1 cellular context compared by ENCODE assay signal in the genomic region with DNA sequence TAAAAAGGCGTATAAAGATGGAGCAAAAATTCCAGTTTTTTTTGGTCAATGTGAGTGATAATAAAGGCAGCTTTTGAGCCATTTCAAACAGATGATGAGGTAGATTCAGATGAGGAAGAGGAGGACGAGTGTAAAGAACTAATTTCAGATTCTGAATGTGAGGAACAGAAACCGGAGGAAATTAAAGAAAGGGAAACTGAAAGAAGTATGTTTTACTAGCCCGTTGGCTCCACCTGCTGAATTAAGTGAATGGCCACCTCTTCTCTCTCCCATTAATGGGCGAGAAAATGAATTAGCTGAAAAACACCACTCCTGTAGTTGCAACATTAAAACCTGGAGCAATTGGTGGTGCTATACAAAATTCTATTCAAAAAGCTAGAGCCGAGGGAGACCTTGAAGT.
TF ChIP-seq lines count a peak whose summit lies in the region.

No MANE protein-coding gene starts in this region.

TF ChIP-seq in HCT116, 20 proteins besides CTCF, POLR2A, EP300 and RAD21 (continued from another document):
- TF ChIP-seq, protein P1, sequence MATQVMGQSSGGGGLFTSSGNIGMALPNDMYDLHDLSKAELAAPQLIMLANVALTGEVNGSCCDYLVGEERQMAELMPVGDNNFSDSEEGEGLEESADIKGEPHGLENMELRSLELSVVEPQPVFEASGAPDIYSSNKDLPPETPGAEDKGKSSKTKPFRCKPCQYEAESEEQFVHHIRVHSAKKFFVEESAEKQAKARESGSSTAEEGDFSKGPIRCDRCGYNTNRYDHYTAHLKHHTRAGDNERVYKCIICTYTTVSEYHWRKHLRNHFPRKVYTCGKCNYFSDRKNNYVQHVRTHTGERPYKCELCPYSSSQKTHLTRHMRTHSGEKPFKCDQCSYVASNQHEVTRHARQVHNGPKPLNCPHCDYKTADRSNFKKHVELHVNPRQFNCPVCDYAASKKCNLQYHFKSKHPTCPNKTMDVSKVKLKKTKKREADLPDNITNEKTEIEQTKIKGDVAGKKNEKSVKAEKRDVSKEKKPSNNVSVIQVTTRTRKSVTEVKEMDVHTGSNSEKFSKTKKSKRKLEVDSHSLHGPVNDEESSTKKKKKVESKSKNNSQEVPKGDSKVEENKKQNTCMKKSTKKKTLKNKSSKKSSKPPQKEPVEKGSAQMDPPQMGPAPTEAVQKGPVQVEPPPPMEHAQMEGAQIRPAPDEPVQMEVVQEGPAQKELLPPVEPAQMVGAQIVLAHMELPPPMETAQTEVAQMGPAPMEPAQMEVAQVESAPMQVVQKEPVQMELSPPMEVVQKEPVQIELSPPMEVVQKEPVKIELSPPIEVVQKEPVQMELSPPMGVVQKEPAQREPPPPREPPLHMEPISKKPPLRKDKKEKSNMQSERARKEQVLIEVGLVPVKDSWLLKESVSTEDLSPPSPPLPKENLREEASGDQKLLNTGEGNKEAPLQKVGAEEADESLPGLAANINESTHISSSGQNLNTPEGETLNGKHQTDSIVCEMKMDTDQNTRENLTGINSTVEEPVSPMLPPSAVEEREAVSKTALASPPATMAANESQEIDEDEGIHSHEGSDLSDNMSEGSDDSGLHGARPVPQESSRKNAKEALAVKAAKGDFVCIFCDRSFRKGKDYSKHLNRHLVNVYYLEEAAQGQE (IDR thresholded peaks at IDR 0.05; ENCODE audit: low read depth), result no peak
- TF ChIP-seq ZNF274 (IDR thresholded peaks at IDR 0.05; ENCODE audit: low read depth, low read length) (no peak), CEBPB (IDR thresholded peaks at IDR 0.05; ENCODE audit: low read depth) (no peak), EZH2phosphoT487 (IDR thresholded peaks at IDR 0.05; ENCODE audit: borderline replicate concordance) (no peak), EZH2 (IDR thresholded peaks at IDR 0.05) (no peak), SRF (IDR thresholded peaks at IDR 0.05; ENCODE audit: low read depth) (no peak), FOSL1 (IDR thresholded peaks at IDR 0.05; ENCODE audit: low read depth) (no peak)
- TF ChIP-seq, protein P2, sequence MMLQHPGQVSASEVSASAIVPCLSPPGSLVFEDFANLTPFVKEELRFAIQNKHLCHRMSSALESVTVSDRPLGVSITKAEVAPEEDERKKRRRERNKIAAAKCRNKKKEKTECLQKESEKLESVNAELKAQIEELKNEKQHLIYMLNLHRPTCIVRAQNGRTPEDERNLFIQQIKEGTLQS (IDR thresholded peaks at IDR 0.05), result no peak
TF ChIP-seq in HCT116: peak in this region for 0.
